In the genomic region with DNA sequence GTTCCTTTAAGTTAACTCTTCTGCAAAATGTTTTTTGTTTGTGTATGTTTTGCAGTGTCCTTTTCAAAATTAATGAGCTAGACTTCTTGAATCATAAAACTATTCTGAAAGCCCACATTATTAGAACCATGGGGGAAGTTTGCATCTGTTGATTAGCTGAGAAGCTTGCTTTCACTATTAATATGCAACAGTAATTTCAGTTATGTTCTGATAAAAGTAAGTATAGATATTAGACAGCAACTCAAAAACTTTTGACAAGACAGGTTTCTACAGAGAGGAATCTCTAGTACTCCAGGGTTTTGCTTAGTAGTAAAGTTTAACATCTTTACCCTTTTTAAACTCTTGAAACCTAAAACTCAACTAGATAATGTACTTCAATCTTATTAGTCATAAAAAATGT, we compare ENCODE assay signal across 12 cellular contexts.
DNase-seq lines count a peak whose midpoint lies in the region; ATAC-seq, FAIRE-seq and TF ChIP-seq lines count a peak whose summit lies in the region.
"Had no signal": no experiment of that assay in that cellular context is flagged by ENCODE, and none has a peak within 500 bp of the region (broad histone marks: within the 10 kb centered on the region; RNA-seq: fewer than 3 reads in every experiment).

No MANE protein-coding gene starts in this region.

- H3K36me3 ChIP-seq in GM06990 (ENCODE audit: control insufficient read depth, insufficient read depth, low read length): no peaks in the 10 kb centered on the region
- H3K36me3 ChIP-seq in endodermal cell (ENCODE audit: control insufficient read depth, insufficient read depth, low read length): no peaks in the 10 kb centered on the region
- H3K36me3 ChIP-seq in HepG2 (replicated peaks in 1 of 2; ENCODE audit: control insufficient read depth in 1 of 2, insufficient read depth in 2 of 2, low read length in 2 of 2): no peaks in the 10 kb centered on the region
- H3K36me3 ChIP-seq: ascending aorta; BLaER1 treated with 17β-estradiol and CSF1 and Interleukin-3, amounts not matched to agents 10 nM and 100 nM; left lung had no signal

- ATAC-seq in GM19025 (IDR thresholded peaks at IDR 0.05; ENCODE audit: low read depth, unreplicated experiment) (peak; percentile 59), HG02763 (IDR thresholded peaks at IDR 0.05; ENCODE audit: unreplicated experiment) (peak; percentile 45), HG03565 (IDR thresholded peaks at IDR 0.05; ENCODE audit: unreplicated experiment) (peak; percentile 76), HepG2 (no peak)
- ATAC-seq: left lung had no signal

- TF ChIP-seq CTCF in GM06990 (IDR thresholded peaks at IDR 0.05; ENCODE audit: insufficient read depth, low read length, poor library complexity, severe bottlenecking) (no peak), endodermal cell (conservative IDR thresholded peaks at IDR 0.05) (no peak), HepG2 (CRISPR knock-in tag; IDR thresholded peaks at IDR 0.05) (no peak)

- in situ Hi-C loops in HepG2 (cut with HindIII; ENCODE audit: extremely low pct_ligation_motif_present, low pct_unique_long_range_greater_than_20kb): no loop called here

- H2AFZ ChIP-seq in HepG2 (ENCODE audit: low read length): no peak overlapping the region

- no peaks in the 10 kb centered on the region for H3K4me1 ChIP-seq in endodermal cell (ENCODE audit: control insufficient read depth, insufficient read depth, low read length)
- no peaks in the 10 kb centered on the region for H3K4me1 ChIP-seq in HepG2 (ENCODE audit: insufficient read depth, low read length)
- H3K4me1 ChIP-seq: ascending aorta, left lung had no signal

- CTCF ChIA-PET in HEK293T (lab: Yijun Ruan, JAX): no interaction called here
- CTCF ChIA-PET in HepG2 (lab: Yijun Ruan, JAX; ENCODE audit: low intra/inter-chr PET ratio, low total read pairs): no interaction called here

- DNase-seq in GM06990 (ENCODE audit: extremely low read depth, insufficient read length): peak; percentile 71
- no peak for DNase-seq in endodermal cell
- no peak for DNase-seq in HEK293T (ENCODE audit: extremely low spot score)
- no peak for DNase-seq in islet precursor cell
- no peak for DNase-seq in HepG2 (ENCODE audit: low spot score)
- DNase-seq: KG1, left lung had no signal

- no peak overlapping the region for H3K4me2 ChIP-seq in HepG2 (ENCODE audit: low read depth, low read length)
- H3K4me2 ChIP-seq: BLaER1 treated with 17β-estradiol and CSF1 and Interleukin-3, amounts not matched to agents 10 nM and 100 nM had no signal

- TF ChIP-seq EP300 in HepG2 (IDR thresholded peaks at IDR 0.05; ENCODE audit: low read depth in 2 of 2, low read length in 2 of 2): no peak
- no peak for TF ChIP-seq EP300 in HepG2 (CRISPR knock-in tag; IDR thresholded peaks at IDR 0.05; ENCODE audit: borderline replicate concordance)

- H3K9me3 Mint-ChIP-seq in endodermal cell: no peaks in the 10 kb centered on the region

- POLR2A ChIA-PET in HEK293T (lab: Yijun Ruan, JAX) (no interaction called here), HepG2 (lab: Yijun Ruan, JAX) (no interaction called here)

- H4K20me1 ChIP-seq in HepG2 (ENCODE audit: insufficient read depth, low read length): no peaks in the 10 kb centered on the region
- H4K20me1 ChIP-seq: BLaER1 treated with 17β-estradiol and CSF1 and Interleukin-3, amounts not matched to agents 10 nM and 100 nM had no signal

- TF ChIP-seq RAD21 in HepG2 (CRISPR knock-in tag; IDR thresholded peaks at IDR 0.05): no peak

- H3K4me3 Mint-ChIP-seq in endodermal cell: no peak overlapping the region

- H3K27me3 Mint-ChIP-seq in endodermal cell (ENCODE audit: insufficient read depth): no peaks in the 10 kb centered on the region

- H3K9ac ChIP-seq in endodermal cell (ENCODE audit: extremely low read depth, low read length, poor library complexity, severe bottlenecking) (no peak overlapping the region), HepG2 (ENCODE audit: insufficient read depth, low read depth, low read length) (no peak overlapping the region)
- H3K9ac ChIP-seq: BLaER1 treated with 17β-estradiol and CSF1 and Interleukin-3, amounts not matched to agents 10 nM and 100 nM had no signal

- no TSS peak for BruUV-seq in HepG2 (replicated peaks; lab: Mats Ljungman, UMichigan)

- H3K27ac Mint-ChIP-seq in endodermal cell: no peak overlapping the region

- FAIRE-seq in HepG2 (lab: Jason Lieb, UNC): no peak

- H3K9me3 ChIP-seq in endodermal cell (ENCODE audit: control insufficient read depth, low read length) (no peaks in the 10 kb centered on the region), HepG2 (ENCODE audit: low read length) (no peaks in the 10 kb centered on the region)
- H3K9me3 ChIP-seq: ascending aorta; BLaER1 treated with 17β-estradiol and CSF1 and Interleukin-3, amounts not matched to agents 10 nM and 100 nM; left lung had no signal

- intact Hi-C loops in HepG2 (cut with micrococcal nuclease; ENCODE audit: unreplicated experiment): no loop called here

- no peaks in the 10 kb centered on the region for H3K36me3 Mint-ChIP-seq in endodermal cell (ENCODE audit: low read depth)

- H3K4me3 ChIP-seq in GM06990 (replicated peaks; ENCODE audit: low read depth, low read length): no peak overlapping the region
- H3K4me3 ChIP-seq in endodermal cell (ENCODE audit: low read length): no peak overlapping the region
- no peak overlapping the region for H3K4me3 ChIP-seq in HepG2 (replicated peaks in 1 of 3; ENCODE audit: insufficient read depth in 1 of 3, low read depth in 2 of 3, low read length in 3 of 3)
- H3K4me3 ChIP-seq: ascending aorta; BLaER1 treated with 17β-estradiol and CSF1 and Interleukin-3, amounts not matched to agents 10 nM and 100 nM; left lung had no signal

- no peaks in the 10 kb centered on the region for H3K4me1 Mint-ChIP-seq in endodermal cell

- TF ChIP-seq POLR2A in HepG2 (IDR thresholded peaks at IDR 0.05; ENCODE audit: insufficient read depth in 1 of 2, low read depth in 2 of 2, low read length in 2 of 2): no peak

- H3K27me3 ChIP-seq in GM06990 (replicated peaks; ENCODE audit: control insufficient read depth, insufficient read depth, low read length) (no peaks in the 10 kb centered on the region), endodermal cell (ENCODE audit: control insufficient read depth, insufficient read depth, low read length, poor library complexity, severe bottlenecking) (no peaks in the 10 kb centered on the region), HepG2 (ENCODE audit: control insufficient read depth in 1 of 2, insufficient read depth in 2 of 2, low read length in 2 of 2) (no peaks in the 10 kb centered on the region)
- H3K27me3 ChIP-seq: ascending aorta; BLaER1 treated with 17β-estradiol and CSF1 and Interleukin-3, amounts not matched to agents 10 nM and 100 nM; left lung had no signal

- H3K27ac ChIP-seq in endodermal cell (ENCODE audit: low read depth, low read length) (no peak overlapping the region), HepG2 (ENCODE audit: extremely low read length, insufficient read depth, low read length) (no peak overlapping the region)
- H3K27ac ChIP-seq: ascending aorta; BLaER1 treated with 17β-estradiol and CSF1 and Interleukin-3, amounts not matched to agents 10 nM and 100 nM; left lung had no signal

- H3K79me2 ChIP-seq in HepG2 (ENCODE audit: insufficient read depth, low read length): no peaks in the 10 kb centered on the region

TF ChIP-seq in HEK293T, 16 proteins besides CTCF, POLR2A, EP300 and RAD21:
- TF ChIP-seq, protein P1, sequence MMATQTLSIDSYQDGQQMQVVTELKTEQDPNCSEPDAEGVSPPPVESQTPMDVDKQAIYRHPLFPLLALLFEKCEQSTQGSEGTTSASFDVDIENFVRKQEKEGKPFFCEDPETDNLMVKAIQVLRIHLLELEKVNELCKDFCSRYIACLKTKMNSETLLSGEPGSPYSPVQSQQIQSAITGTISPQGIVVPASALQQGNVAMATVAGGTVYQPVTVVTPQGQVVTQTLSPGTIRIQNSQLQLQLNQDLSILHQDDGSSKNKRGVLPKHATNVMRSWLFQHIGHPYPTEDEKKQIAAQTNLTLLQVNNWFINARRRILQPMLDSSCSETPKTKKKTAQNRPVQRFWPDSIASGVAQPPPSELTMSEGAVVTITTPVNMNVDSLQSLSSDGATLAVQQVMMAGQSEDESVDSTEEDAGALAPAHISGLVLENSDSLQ (IDR thresholded peaks at IDR 0.05): no peak
- no peak for TF ChIP-seq LEF1 (IDR thresholded peaks at IDR 0.05; ENCODE audit: borderline replicate concordance)
- TF ChIP-seq FOXM1 (IDR thresholded peaks at IDR 0.05; ENCODE audit: borderline replicate concordance): no peak
- TF ChIP-seq CTBP1 (IDR thresholded peaks at IDR 0.05; ENCODE audit: borderline replicate concordance): no peak
- no peak for TF ChIP-seq L3MBTL2 (conservative IDR thresholded peaks at IDR 0.05)
- TF ChIP-seq TARDBP (IDR thresholded peaks at IDR 0.05): no peak
- no peak for TF ChIP-seq BHLHE40 (IDR thresholded peaks at IDR 0.05; ENCODE audit: borderline replicate concordance)
- TF ChIP-seq ARNT (IDR thresholded peaks at IDR 0.05): no peak
- no peak for TF ChIP-seq ELF4 (IDR thresholded peaks at IDR 0.05)
- no peak for TF ChIP-seq SP1 (IDR thresholded peaks at IDR 0.05)

TF ChIP-seq in HepG2, 621 proteins besides CTCF, POLR2A, EP300 and RAD21:
- no peak for TF ChIP-seq STAT5B (CRISPR knock-in tag; IDR thresholded peaks at IDR 0.05)
- TF ChIP-seq, protein P2, sequence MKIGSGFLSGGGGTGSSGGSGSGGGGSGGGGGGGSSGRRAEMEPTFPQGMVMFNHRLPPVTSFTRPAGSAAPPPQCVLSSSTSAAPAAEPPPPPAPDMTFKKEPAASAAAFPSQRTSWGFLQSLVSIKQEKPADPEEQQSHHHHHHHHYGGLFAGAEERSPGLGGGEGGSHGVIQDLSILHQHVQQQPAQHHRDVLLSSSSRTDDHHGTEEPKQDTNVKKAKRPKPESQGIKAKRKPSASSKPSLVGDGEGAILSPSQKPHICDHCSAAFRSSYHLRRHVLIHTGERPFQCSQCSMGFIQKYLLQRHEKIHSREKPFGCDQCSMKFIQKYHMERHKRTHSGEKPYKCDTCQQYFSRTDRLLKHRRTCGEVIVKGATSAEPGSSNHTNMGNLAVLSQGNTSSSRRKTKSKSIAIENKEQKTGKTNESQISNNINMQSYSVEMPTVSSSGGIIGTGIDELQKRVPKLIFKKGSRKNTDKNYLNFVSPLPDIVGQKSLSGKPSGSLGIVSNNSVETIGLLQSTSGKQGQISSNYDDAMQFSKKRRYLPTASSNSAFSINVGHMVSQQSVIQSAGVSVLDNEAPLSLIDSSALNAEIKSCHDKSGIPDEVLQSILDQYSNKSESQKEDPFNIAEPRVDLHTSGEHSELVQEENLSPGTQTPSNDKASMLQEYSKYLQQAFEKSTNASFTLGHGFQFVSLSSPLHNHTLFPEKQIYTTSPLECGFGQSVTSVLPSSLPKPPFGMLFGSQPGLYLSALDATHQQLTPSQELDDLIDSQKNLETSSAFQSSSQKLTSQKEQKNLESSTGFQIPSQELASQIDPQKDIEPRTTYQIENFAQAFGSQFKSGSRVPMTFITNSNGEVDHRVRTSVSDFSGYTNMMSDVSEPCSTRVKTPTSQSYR (CRISPR knock-in tag; IDR thresholded peaks at IDR 0.05; ENCODE audit: borderline replicate concordance): no peak
- no peak for TF ChIP-seq ZNF564 (CRISPR knock-in tag; IDR thresholded peaks at IDR 0.05)
